In the genomic region with DNA sequence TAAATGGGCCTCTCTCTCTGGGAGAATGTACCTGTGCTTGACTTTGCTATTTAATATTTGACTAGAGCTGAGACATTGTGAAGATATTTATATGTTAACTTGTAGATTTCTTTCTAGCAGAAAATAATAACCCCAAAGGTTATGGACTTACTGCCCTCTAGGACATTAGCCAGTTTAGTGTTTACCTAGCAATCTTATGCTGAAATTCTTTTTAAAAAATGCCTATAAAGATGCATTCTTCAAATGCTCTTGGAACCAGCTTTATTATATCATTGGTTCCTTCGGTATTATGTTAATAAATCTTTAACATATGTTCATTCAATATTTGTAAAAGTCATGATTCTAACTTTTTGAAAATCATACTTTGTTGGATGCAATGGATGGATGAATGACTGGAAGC, we compare ENCODE assay signal across 36 cellular contexts. TPM values are rescaled to one million over a fixed set of nuclear protein-coding genes. Genes with fewer than 3 reads are reported as not detected.
"Had no signal": no experiment of that assay in that cellular context is flagged by ENCODE, and none has a peak within 500 bp of the region (broad histone marks: within the 10 kb centered on the region; RNA-seq: fewer than 3 reads in every experiment).

No MANE protein-coding gene starts in this region.

- H3K36me3 ChIP-seq: adrenal gland, ascending aorta, brain microvascular endothelial cell, breast epithelium, cardiac muscle cell had no signal

- DNase-seq: activated effector memory CD4-positive, alpha-beta T cell treated with anti-CD3 and anti-CD28 coated beads, Interleukin-2, amount 50 U/mL, for 16 hours; activated effector memory CD4-positive, alpha-beta T cell treated with Interleukin-2 at 50 U/mL for 16 hours; activated gamma-delta T cell; activated gamma-delta T cell treated with Interleukin-2 at 50 U/mL for 16 hours; activated naive CD4-positive, alpha-beta T cell; activated naive CD4-positive, alpha-beta T cell treated with anti-CD3 and anti-CD28 coated beads for 36 hours; activated naive CD4-positive, alpha-beta T cell treated with anti-CD3 and anti-CD28 coated beads, Interleukin-2, amount 10 ng/mL, durations not matched to agents 7 days and 5 days; activated naive CD4-positive, alpha-beta T cell treated with anti-CD3 and anti-CD28 coated beads, Interleukin-2, amount 50 U/mL, for 16 hours; activated naive CD4-positive, alpha-beta T cell treated with Interleukin-2 at 50 U/mL for 16 hours; activated naive CD8-positive, alpha-beta T cell treated with anti-CD3 and anti-CD28 coated beads for 36 hours; activated naive CD8-positive, alpha-beta T cell treated with anti-CD3 and anti-CD28 coated beads, Interleukin-2, amount 10 ng/mL, durations not matched to agents 7 days and 5 days; activated naive CD8-positive, alpha-beta T cell treated with anti-CD3 and anti-CD28 coated beads, Interleukin-2, amount 50 U/mL, for 24 hours; activated T-cell treated with anti-CD3 and anti-CD28 coated beads, Interleukin-2, amount 50 U/mL, for 1 hour; activated T-cell treated with anti-CD3 and anti-CD28 coated beads, Interleukin-2, amount 50 U/mL, for 24 hours; activated T-cell treated with anti-CD3 and anti-CD28 coated beads, Interleukin-2, amount 50 U/mL, for 4 hours; activated T-cell treated with anti-CD3 and anti-CD28 coated beads, Interleukin-2, amount 50 U/mL, for 48 hours; activated T-cell treated with anti-CD3 and anti-CD28 coated beads, Interleukin-2, amount 50 U/mL, for 72 hours; adrenal gland; amniotic stem cell; amygdala; anterior cingulate cortex; aorta; body of pancreas; brain microvascular endothelial cell; caudate nucleus; central memory CD4-positive, alpha-beta T cell; cerebellar nuclear complex had no signal

- H3K27me3 ChIP-seq: adrenal gland, ascending aorta, body of pancreas, brain microvascular endothelial cell, breast epithelium, cardiac muscle cell had no signal

- FAIRE-seq: astrocyte, bronchial epithelial cell had no signal

- ATAC-seq: activated naive CD4-positive, alpha-beta T cell treated with anti-CD3 and anti-CD28 coated beads, Interleukin-2, amount 50 U/mL, for 72 hours; activated naive CD8-positive, alpha-beta T cell treated with anti-CD3 and anti-CD28 coated beads, Interleukin-2, amount 50 U/mL, for 24 hours; activated T-cell treated with anti-CD3 and anti-CD28 coated beads, Interleukin-2, amount 50 U/mL, for 4 hours; activated T-cell treated with anti-CD3 and anti-CD28 coated beads, Interleukin-2, amount 50 U/mL, for 72 hours; activated T-helper 17 cell treated with anti-CD3 and anti-CD28 coated beads, Interleukin-2, amount 50 U/mL, for 72 hours; body of pancreas had no signal

- H3K4me3 ChIP-seq: adrenal gland, ascending aorta, body of pancreas, breast epithelium, cardiac muscle cell had no signal

- H3K27ac ChIP-seq: adrenal gland, ascending aorta, body of pancreas, brain microvascular endothelial cell, breast epithelium, cardiac muscle cell had no signal

- H3K9me3 ChIP-seq: adrenal gland, ascending aorta, body of pancreas, breast epithelium had no signal

- H3K4me1 ChIP-seq: adrenal gland, ascending aorta, body of pancreas, breast epithelium had no signal

RNA-seq across cellular contexts. Expression of a gene that starts 28.0 kb away (rescaled TPM):
- total RNA-seq: ascending aorta, body of pancreas, bronchial epithelial cell, cardiac septum, chondrocyte had no signal
